9 cellular contexts compared by ENCODE assay signal in the genomic region with DNA sequence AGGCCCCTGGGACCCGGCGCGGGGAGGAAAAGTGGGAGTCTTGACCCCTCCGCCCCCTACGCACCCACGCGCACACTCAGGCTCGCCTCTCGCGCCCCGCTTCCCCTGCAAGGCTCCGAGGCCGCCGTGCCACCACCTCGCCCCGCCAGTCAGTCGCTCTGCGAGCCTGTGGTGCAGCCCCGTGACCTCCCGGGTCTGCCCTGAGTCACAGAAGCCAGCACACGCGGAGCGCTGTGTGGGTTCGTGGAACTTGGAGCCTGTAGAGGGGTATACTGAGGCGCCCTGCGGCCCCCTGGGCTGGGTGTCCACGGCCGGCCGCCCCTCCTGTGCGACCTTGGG. TPM values are rescaled to one million over a fixed set of nuclear protein-coding genes. Genes with fewer than 3 reads are reported as not detected.
DNase-seq lines count a peak whose midpoint lies in the region; ATAC-seq and TF ChIP-seq lines count a peak whose summit lies in the region.
"Had no signal": no experiment of that assay in that cellular context is flagged by ENCODE, and none has a peak within 500 bp of the region (broad histone marks: within the 10 kb centered on the region; RNA-seq: fewer than 3 reads in every experiment).

No MANE protein-coding gene starts in this region.

- H3K4me1 ChIP-seq in right atrium auricular region: peaks cover 0 to 76% of the 10 kb centered on the region in 2 donors

- H3K27ac ChIP-seq in right atrium auricular region: peak overlapping the region; percentile 88 to 92

- in situ Hi-C loops in GM13976 (cut with MboI; ENCODE audit: low sequenced_read_pairs, unreplicated experiment): no loop called here

- no peaks in the 10 kb centered on the region for H3K36me3 ChIP-seq in right atrium auricular region

- peaks cover 5% of the 10 kb centered on the region for H3K27me3 Mint-ChIP-seq in IgD-negative memory B cell

- H3K4me1 Mint-ChIP-seq in IgD-negative memory B cell: peaks cover 5 to 22% (median 14%) of the 10 kb centered on the region in 3 donors

- DNase-seq in activated T-helper 9 cell treated with anti-CD3 and anti-CD28 coated beads, Interleukin-2, amount 50 U/mL, for 16 hours (ENCODE audit: low read depth): peak; percentile 29
- DNase-seq in right atrium auricular region (ENCODE audit: low spot score): no peak
- peak; percentile 14 to 42 for DNase-seq in stimulated activated CD4-positive, alpha-beta T cell treated with anti-CD3 and anti-CD28 coated beads, Interleukin-2, amount 100 ng/mL, for 48 hours
- no peak for DNase-seq in NCI-H2196 treated with DMSO at 0.1 percent for 48 hours (lab: John Stamatoyannopoulos, UW; ENCODE audit: unreplicated experiment)
- DNase-seq in GM13976 (ENCODE audit: low spot score): no peak
- no peak for DNase-seq in HUDEP-2 (lab: John Stamatoyannopoulos, UW; ENCODE audit: unreplicated experiment in 76 of 76)

- peak overlapping the region in 3 of 4 donors; percentile 66 to 76 (median 70) for H3K4me3 Mint-ChIP-seq in IgD-negative memory B cell

- H3K9me3 ChIP-seq in right atrium auricular region: no peaks in the 10 kb centered on the region

- TF ChIP-seq CTCF in right atrium auricular region (IDR thresholded peaks at IDR 0.05): no peak
- no peak for TF ChIP-seq CTCF in GM13976 (IDR thresholded peaks at IDR 0.05; ENCODE audit: borderline replicate concordance, control extremely low read depth, extremely low read depth, insufficient read depth, missing control alignments)

- H3K27me3 ChIP-seq in right atrium auricular region: no peaks in the 10 kb centered on the region

- peaks cover 0 to 2% (median 0%) of the 10 kb centered on the region in 3 donors for H3K9me3 Mint-ChIP-seq in IgD-negative memory B cell

- H3K27ac Mint-ChIP-seq in IgD-negative memory B cell: no peak overlapping the region

- ATAC-seq in HG02623 (IDR thresholded peaks at IDR 0.05; ENCODE audit: unreplicated experiment): no peak

- peak overlapping the region; percentile 66 to 76 for H3K4me3 ChIP-seq in right atrium auricular region

- no peaks in the 10 kb centered on the region for H3K36me3 Mint-ChIP-seq in IgD-negative memory B cell

RNA-seq across cellular contexts. Expression of a gene that starts 0.4 kb away (rescaled TPM):
- 0.10 TPM for polyA plus RNA-seq in IgD-negative memory B cell
- 10 to 100 TPM in 1 of 2 donors, 1 to 10 TPM in 1; 8.3 to 12.5 TPM for total RNA-seq in right atrium auricular region

RNA-seq across cellular contexts. Expression of a gene that starts 7.3 kb away (rescaled TPM):
- polyA plus RNA-seq in IgD-negative memory B cell: not detected
- total RNA-seq in right atrium auricular region: not detected
- total RNA-seq: T-helper 1 cell treated with Interleukin-12 subunit alpha and Interleukin-12 subunit beta and Interleukin-4 antibody, amounts not matched to agents 30 ng/mL and 1 ng/mL, for 36 hours had no signal

RNA-seq across cellular contexts. Expression of a gene that starts 23.8 kb away (rescaled TPM):
- polyA plus RNA-seq in IgD-negative memory B cell: not detected
- total RNA-seq in right atrium auricular region: under 1 TPM in 1 of 2 donors, not detected in 1; 0.12 TPM
- total RNA-seq: T-helper 1 cell treated with Interleukin-12 subunit alpha and Interleukin-12 subunit beta and Interleukin-4 antibody, amounts not matched to agents 30 ng/mL and 1 ng/mL, for 36 hours had no signal

Comparison
In these comparisons a context has a peak if more than half of its experiments do, and no peak if none do; other contexts are left out.
1. DNase-seq: peak in activated T-helper 9 cell treated with anti-CD3 and anti-CD28 coated beads, Interleukin-2, amount 50 U/mL, for 16 hours (single experiment) and stimulated activated CD4-positive, alpha-beta T cell treated with anti-CD3 and anti-CD28 coated beads, Interleukin-2, amount 100 ng/mL, for 48 hours (2 of 2); none in right atrium auricular region (single experiment), NCI-H2196 treated with DMSO at 0.1 percent for 48 hours (single experiment), GM13976 (single experiment) and HUDEP-2 (0 of 76).